ENCODE assay signal across 20 cellular contexts in the genomic region with DNA sequence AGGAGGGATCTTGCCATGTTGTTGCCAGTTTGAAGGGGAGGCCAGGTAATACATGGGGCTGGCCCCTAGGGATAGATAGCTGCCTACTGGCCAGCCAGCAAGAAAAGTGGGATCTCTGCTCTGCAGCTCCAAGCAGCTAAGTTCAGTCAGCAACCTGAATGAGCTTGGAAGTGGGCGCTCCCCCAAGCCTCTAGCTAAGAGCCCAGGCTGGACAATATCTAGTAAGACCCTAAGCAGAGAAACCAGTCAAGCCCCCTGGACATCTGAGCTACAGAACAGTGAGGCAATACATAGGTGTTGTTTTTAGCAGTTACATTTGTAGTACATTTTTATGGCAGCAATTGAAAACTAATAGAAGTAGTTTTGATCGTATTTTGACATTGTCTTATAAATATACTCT.
"Had no signal": no experiment of that assay in that cellular context is flagged by ENCODE, and none has a peak within 500 bp of the region (broad histone marks: within the 10 kb centered on the region; RNA-seq: fewer than 3 reads in every experiment).

No MANE protein-coding gene starts in this region.

- H3K9me3 Mint-ChIP-seq: dendritic cell treated with granulocyte-macrophage colony-stimulating factor and Interleukin-4, amounts not matched to agents 40 ng/mL and 50 ng/mL, for 4 days; effector memory CD8-positive, alpha-beta T cell; memory B cell had no signal

- H3K4me1 ChIP-seq: colonic mucosa, esophagus squamous epithelium, gastrocnemius medialis, heart right ventricle, left lung, lower lobe of right lung had no signal

- H3K4me1 Mint-ChIP-seq: memory B cell had no signal

- H3K27ac Mint-ChIP-seq: dendritic cell treated with granulocyte-macrophage colony-stimulating factor and Interleukin-4, amounts not matched to agents 40 ng/mL and 50 ng/mL, for 4 days; effector memory CD8-positive, alpha-beta T cell; memory B cell had no signal

- H3K27me3 Mint-ChIP-seq: dendritic cell treated with granulocyte-macrophage colony-stimulating factor and Interleukin-4, amounts not matched to agents 40 ng/mL and 50 ng/mL, for 4 days; memory B cell had no signal

- H3K4me3 Mint-ChIP-seq: dendritic cell treated with granulocyte-macrophage colony-stimulating factor and Interleukin-4, amounts not matched to agents 40 ng/mL and 50 ng/mL, for 4 days; effector memory CD8-positive, alpha-beta T cell; memory B cell had no signal

- ATAC-seq: effector memory CD8-positive, alpha-beta T cell; gastrocnemius medialis; heart right ventricle; left cardiac atrium; left lung; left ventricle myocardium superior; lower lobe of right lung had no signal

- H3K27me3 ChIP-seq: colonic mucosa, esophagus squamous epithelium, gastrocnemius medialis, heart right ventricle, left lung had no signal

- H3K36me3 ChIP-seq: colonic mucosa, esophagus squamous epithelium, gastrocnemius medialis, heart right ventricle, left lung, lower lobe of right lung had no signal

- DNase-seq: colonic mucosa; cortex of kidney; effector CD8-positive, alpha-beta T cell; effector memory CD8-positive, alpha-beta T cell; esophagus squamous epithelium; foreskin fibroblast; foreskin melanocyte; gastrocnemius medialis; glutamatergic neuron; heart right ventricle; hippocampal formation; left cardiac atrium; left lung; left ventricle myocardium superior; lower lobe of right lung; mammary epithelial cell; mesendoderm; midbrain had no signal

- H3K4me3 ChIP-seq: colonic mucosa, esophagus squamous epithelium, gastrocnemius medialis, heart right ventricle, left lung, lower lobe of right lung had no signal

- H3K36me3 Mint-ChIP-seq: memory B cell had no signal

- H3K27ac ChIP-seq: colonic mucosa, esophagus squamous epithelium, gastrocnemius medialis, heart right ventricle, left lung, lower lobe of right lung had no signal

- H3K9me3 ChIP-seq: colonic mucosa, esophagus squamous epithelium, gastrocnemius medialis, left lung, lower lobe of right lung had no signal
